ENCODE assay signal across 1 cellular context in the genomic region with DNA sequence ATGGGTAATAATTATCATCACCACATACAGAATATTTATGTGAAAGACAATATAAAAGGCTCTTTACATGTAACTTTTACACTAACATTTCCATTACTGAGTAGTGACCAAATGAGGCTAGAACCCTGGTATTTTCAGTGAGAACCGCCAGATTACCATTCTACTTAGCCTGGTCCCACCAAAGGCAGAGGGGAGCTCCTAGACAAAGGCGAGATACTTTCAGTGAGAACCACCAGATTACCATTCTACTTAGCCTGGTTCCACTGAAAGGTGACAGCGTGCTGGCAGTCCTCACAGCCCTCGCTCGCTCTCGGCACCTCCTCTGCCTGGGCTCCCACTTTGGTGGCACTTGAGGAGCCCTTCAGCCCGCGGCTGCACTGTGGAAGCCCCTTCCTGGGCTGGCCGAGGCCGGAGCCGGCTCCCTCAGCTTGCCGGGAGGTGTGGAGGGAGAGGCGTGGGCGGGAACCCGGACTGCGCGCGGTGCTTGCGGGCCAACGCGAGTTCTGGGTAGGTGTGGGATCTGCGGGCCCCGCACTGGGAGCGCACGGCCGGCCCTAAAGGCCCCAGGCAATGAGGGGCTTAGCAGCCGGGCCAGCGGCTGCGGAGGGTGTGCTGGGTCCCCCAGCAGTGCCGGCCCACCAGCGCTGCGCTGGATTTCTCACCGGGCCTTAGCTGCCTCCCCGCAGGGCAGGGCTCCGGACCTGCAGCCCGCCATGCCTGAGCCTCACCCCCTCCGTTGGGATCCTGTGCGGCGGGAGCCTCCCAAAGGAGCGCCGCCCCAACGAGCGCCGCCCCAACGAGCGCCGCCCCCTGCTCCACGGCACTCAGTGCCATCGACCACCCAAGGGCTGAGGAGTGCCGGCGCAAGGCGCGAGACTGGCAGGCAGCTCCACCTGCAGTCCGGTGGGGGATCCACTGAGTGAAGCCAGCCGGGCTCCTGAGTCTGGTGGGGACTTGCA.
A peak's percentile ranks its signal among the peaks of the same experiment; 100 is the strongest.
TF ChIP-seq lines count a peak whose summit lies in the region.

No MANE protein-coding gene starts in this region.

TF ChIP-seq in K562, 482 proteins besides CTCF, POLR2A, EP300 and RAD21 (continued from another document):
- TF ChIP-seq, protein P1, sequence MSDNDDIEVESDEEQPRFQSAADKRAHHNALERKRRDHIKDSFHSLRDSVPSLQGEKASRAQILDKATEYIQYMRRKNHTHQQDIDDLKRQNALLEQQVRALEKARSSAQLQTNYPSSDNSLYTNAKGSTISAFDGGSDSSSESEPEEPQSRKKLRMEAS (CRISPR knock-in tag; IDR thresholded peaks at IDR 0.05), result peak; percentile 58
- peak; percentile 29; the same call in 1 of the 2 replicates for TF ChIP-seq CTBP1 (IDR thresholded peaks at IDR 0.05; ENCODE audit: borderline replicate concordance)
- no peak for TF ChIP-seq ZNF3 (CRISPR knock-in tag; IDR thresholded peaks at IDR 0.05)
- no peak for TF ChIP-seq NR4A1 (CRISPR knock-in tag; IDR thresholded peaks at IDR 0.05)
- no peak for TF ChIP-seq NR4A1 (tag; IDR thresholded peaks at IDR 0.05)
- no peak for TF ChIP-seq SIN3B (IDR thresholded peaks at IDR 0.05; ENCODE audit: low read depth)
- no peak for TF ChIP-seq U2AF2 (optimal IDR thresholded peaks at IDR 0.05; ENCODE audit: low read depth, low read length)
- peak; percentile 46; the same call in 1 of the 2 replicates for TF ChIP-seq L3MBTL2 (IDR thresholded peaks at IDR 0.05)
- no peak for TF ChIP-seq HMG20A (CRISPR knock-in tag; conservative IDR thresholded peaks at IDR 0.05)
- TF ChIP-seq, protein P2, sequence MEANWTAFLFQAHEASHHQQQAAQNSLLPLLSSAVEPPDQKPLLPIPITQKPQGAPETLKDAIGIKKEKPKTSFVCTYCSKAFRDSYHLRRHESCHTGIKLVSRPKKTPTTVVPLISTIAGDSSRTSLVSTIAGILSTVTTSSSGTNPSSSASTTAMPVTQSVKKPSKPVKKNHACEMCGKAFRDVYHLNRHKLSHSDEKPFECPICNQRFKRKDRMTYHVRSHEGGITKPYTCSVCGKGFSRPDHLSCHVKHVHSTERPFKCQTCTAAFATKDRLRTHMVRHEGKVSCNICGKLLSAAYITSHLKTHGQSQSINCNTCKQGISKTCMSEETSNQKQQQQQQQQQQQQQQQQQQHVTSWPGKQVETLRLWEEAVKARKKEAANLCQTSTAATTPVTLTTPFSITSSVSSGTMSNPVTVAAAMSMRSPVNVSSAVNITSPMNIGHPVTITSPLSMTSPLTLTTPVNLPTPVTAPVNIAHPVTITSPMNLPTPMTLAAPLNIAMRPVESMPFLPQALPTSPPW (CRISPR knock-in tag; IDR thresholded peaks at IDR 0.05), result 0 out of 2 replicates have a peak, but pooled peaks have one; percentile 34
- 0 out of 2 replicates have a peak, but pooled peaks have one; percentile 7 for TF ChIP-seq MBD2 (IDR thresholded peaks at IDR 0.05; ENCODE audit: borderline replicate concordance, low read depth)
- TF ChIP-seq HDAC8 (tag; IDR thresholded peaks at IDR 0.05), result no peak
- TF ChIP-seq SUPT5H (IDR thresholded peaks at IDR 0.05), result 0 out of 2 replicates have a peak, but pooled peaks have one; percentile 33
- TF ChIP-seq ADNP (tag; IDR thresholded peaks at IDR 0.05), result no peak
- TF ChIP-seq ZNF263 (CRISPR knock-in tag; IDR thresholded peaks at IDR 0.05; ENCODE audit: borderline replicate concordance), result no peak
- TF ChIP-seq TBP (optimal IDR thresholded peaks at IDR 0.05; ENCODE audit: low read depth, low read length), result no peak
- no peak for TF ChIP-seq ARHGAP35 (IDR thresholded peaks at IDR 0.05; ENCODE audit: partially characterized antibody)
- no peak for TF ChIP-seq NFRKB (IDR thresholded peaks at IDR 0.05; ENCODE audit: low read depth)
- TF ChIP-seq FOXA1 (IDR thresholded peaks at IDR 0.05; ENCODE audit: borderline replicate concordance), result no peak
- no peak for TF ChIP-seq NEUROD1 (IDR thresholded peaks at IDR 0.05; ENCODE audit: borderline replicate concordance, low read depth, low read length, partially characterized antibody)
- TF ChIP-seq ZNF41 (CRISPR knock-in tag; conservative IDR thresholded peaks at IDR 0.05), result no peak
- TF ChIP-seq CXXC5 (CRISPR knock-in tag; IDR thresholded peaks at IDR 0.05), result peak; percentile 55
- TF ChIP-seq, protein P3, sequence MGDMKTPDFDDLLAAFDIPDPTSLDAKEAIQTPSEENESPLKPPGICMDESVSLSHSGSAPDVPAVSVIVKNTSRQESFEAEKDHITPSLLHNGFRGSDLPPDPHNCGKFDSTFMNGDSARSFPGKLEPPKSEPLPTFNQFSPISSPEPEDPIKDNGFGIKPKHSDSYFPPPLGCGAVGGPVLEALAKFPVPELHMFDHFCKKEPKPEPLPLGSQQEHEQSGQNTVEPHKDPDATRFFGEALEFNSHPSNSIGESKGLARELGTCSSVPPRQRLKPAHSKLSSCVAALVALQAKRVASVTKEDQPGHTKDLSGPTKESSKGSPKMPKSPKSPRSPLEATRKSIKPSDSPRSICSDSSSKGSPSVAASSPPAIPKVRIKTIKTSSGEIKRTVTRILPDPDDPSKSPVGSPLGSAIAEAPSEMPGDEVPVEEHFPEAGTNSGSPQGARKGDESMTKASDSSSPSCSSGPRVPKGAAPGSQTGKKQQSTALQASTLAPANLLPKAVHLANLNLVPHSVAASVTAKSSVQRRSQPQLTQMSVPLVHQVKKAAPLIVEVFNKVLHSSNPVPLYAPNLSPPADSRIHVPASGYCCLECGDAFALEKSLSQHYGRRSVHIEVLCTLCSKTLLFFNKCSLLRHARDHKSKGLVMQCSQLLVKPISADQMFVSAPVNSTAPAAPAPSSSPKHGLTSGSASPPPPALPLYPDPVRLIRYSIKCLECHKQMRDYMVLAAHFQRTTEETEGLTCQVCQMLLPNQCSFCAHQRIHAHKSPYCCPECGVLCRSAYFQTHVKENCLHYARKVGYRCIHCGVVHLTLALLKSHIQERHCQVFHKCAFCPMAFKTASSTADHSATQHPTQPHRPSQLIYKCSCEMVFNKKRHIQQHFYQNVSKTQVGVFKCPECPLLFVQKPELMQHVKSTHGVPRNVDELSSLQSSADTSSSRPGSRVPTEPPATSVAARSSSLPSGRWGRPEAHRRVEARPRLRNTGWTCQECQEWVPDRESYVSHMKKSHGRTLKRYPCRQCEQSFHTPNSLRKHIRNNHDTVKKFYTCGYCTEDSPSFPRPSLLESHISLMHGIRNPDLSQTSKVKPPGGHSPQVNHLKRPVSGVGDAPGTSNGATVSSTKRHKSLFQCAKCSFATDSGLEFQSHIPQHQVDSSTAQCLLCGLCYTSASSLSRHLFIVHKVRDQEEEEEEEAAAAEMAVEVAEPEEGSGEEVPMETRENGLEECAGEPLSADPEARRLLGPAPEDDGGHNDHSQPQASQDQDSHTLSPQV (IDR thresholded peaks at IDR 0.05), result no peak
- no peak for TF ChIP-seq SP1 (CRISPR knock-in tag; IDR thresholded peaks at IDR 0.05)
- TF ChIP-seq ESRRA (IDR thresholded peaks at IDR 0.05; ENCODE audit: borderline replicate concordance, low read depth), result no peak
- TF ChIP-seq, protein P4, sequence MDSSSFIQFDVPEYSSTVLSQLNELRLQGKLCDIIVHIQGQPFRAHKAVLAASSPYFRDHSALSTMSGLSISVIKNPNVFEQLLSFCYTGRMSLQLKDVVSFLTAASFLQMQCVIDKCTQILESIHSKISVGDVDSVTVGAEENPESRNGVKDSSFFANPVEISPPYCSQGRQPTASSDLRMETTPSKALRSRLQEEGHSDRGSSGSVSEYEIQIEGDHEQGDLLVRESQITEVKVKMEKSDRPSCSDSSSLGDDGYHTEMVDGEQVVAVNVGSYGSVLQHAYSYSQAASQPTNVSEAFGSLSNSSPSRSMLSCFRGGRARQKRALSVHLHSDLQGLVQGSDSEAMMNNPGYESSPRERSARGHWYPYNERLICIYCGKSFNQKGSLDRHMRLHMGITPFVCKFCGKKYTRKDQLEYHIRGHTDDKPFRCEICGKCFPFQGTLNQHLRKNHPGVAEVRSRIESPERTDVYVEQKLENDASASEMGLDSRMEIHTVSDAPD (CRISPR knock-in tag; IDR thresholded peaks at IDR 0.05), result no peak
- TF ChIP-seq ZNF140 (CRISPR knock-in tag; IDR thresholded peaks at IDR 0.05), result no peak
- no peak for TF ChIP-seq NFIC (IDR thresholded peaks at IDR 0.05)
- no peak for TF ChIP-seq MAFF (IDR thresholded peaks at IDR 0.05; ENCODE audit: low read length)
- TF ChIP-seq ZNF444 (CRISPR knock-in tag; IDR thresholded peaks at IDR 0.05), result no peak
- TF ChIP-seq RFX1 (IDR thresholded peaks at IDR 0.05), result no peak
- no peak for TF ChIP-seq TARDBP (IDR thresholded peaks at IDR 0.05)
- no peak for TF ChIP-seq BHLHE40 (IDR thresholded peaks at IDR 0.05; ENCODE audit: low read length)
- no peak for TF ChIP-seq MEF2A (IDR thresholded peaks at IDR 0.05; ENCODE audit: control insufficient read depth, low read depth, low read length)
- TF ChIP-seq LCOR (CRISPR knock-in tag; IDR thresholded peaks at IDR 0.05), result 0 out of 2 replicates have a peak, but pooled peaks have one; percentile 28
- peak; percentile 80 for TF ChIP-seq ZFX (CRISPR knock-in tag; IDR thresholded peaks at IDR 0.05)
- no peak for TF ChIP-seq PCBP2 (IDR thresholded peaks at IDR 0.05; ENCODE audit: low read depth, low read length, poor library complexity, severe bottlenecking)
- TF ChIP-seq BRD9 (IDR thresholded peaks at IDR 0.05; ENCODE audit: low read depth, partially characterized antibody), result no peak
- TF ChIP-seq, protein P5, sequence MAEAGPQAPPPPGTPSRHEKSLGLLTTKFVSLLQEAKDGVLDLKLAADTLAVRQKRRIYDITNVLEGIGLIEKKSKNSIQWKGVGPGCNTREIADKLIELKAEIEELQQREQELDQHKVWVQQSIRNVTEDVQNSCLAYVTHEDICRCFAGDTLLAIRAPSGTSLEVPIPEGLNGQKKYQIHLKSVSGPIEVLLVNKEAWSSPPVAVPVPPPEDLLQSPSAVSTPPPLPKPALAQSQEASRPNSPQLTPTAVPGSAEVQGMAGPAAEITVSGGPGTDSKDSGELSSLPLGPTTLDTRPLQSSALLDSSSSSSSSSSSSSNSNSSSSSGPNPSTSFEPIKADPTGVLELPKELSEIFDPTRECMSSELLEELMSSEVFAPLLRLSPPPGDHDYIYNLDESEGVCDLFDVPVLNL (CRISPR knock-in tag; IDR thresholded peaks at IDR 0.05; ENCODE audit: low read depth), result no peak
- no peak for TF ChIP-seq ZNF134 (CRISPR knock-in tag; conservative IDR thresholded peaks at IDR 0.05)
- no peak for TF ChIP-seq GTF2E2 (tag; IDR thresholded peaks at IDR 0.05)
- peak; percentile 28; the same call in 1 of the 2 replicates for TF ChIP-seq RB1 (IDR thresholded peaks at IDR 0.05; ENCODE audit: low read depth)
- no peak for TF ChIP-seq ETS2 (tag; IDR thresholded peaks at IDR 0.05; ENCODE audit: borderline replicate concordance, poor library complexity, severe bottlenecking)
- no peak for TF ChIP-seq ZNF699 (CRISPR knock-in tag; IDR thresholded peaks at IDR 0.05; ENCODE audit: insufficient replicate concordance)
- no peak for TF ChIP-seq HDAC6 (IDR thresholded peaks at IDR 0.05; ENCODE audit: low read depth, low read length)
- no peak for TF ChIP-seq CBFA2T3 (IDR thresholded peaks at IDR 0.05)
- peak; percentile 48; the same call in 1 of the 2 replicates for TF ChIP-seq ZBTB7A (IDR thresholded peaks at IDR 0.05; ENCODE audit: borderline replicate concordance, control insufficient read depth, low read depth, low read length)
- TF ChIP-seq TEAD4 (IDR thresholded peaks at IDR 0.05; ENCODE audit: low read length), result no peak
- TF ChIP-seq TEAD4 (CRISPR knock-in tag; IDR thresholded peaks at IDR 0.05; ENCODE audit: borderline replicate concordance), result no peak
- TF ChIP-seq, protein P6, sequence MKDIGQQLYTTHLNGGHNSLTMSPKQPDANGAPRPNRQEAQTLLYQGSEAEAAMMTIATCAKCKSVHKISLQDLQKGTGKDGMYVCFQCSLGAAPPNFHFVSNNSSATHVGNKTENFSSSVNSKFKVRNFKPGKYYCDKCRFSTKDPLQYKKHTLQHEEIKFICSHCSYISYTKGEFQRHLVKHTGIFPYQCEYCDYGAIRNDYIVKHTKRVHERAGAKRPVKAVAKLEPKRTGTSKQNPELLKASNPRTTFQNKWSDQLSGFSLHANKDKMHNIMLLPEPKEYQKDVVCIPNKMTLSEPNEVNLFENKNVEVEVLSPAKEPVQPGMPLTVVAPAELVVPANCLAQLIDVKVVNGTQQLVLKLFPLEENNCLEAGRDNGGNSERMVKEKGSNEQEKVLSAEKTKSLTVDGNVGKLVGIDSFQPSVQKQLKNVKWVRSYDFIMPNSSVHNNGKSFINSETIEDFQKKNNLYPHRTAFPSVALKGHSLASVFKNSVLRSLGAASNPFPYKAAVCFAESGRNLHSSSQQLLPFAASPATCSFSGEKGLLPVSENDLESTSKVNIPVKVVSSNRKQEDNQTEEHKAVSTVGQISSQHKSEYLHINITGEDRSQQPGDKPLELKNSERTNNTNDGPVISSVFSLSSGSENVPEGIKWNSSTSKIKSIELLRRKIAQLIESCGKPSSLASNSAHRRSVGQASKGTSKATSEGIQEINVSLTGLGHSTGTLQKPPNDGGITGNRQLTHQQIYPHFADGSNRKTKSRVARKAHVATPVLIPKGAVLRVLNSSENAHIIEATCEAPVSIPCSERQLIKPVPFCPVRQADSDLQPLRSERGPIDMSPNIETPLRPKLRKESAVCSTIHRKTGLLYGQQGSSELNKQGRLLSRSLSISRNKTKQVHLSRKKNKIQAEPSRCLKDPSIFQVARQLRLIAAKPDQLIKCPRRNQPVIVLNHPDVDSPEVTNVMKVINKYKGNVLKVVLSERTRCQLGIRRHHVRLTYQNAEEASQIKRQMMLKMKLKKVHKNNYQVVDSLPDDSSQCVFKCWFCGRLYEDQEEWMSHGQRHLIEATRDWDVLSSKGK (CRISPR knock-in tag; IDR thresholded peaks at IDR 0.05), result no peak
- no peak for TF ChIP-seq ZSCAN29 (IDR thresholded peaks at IDR 0.05)
- no peak for TF ChIP-seq ZNF282 (CRISPR knock-in tag; IDR thresholded peaks at IDR 0.05)
- TF ChIP-seq, protein P7, sequence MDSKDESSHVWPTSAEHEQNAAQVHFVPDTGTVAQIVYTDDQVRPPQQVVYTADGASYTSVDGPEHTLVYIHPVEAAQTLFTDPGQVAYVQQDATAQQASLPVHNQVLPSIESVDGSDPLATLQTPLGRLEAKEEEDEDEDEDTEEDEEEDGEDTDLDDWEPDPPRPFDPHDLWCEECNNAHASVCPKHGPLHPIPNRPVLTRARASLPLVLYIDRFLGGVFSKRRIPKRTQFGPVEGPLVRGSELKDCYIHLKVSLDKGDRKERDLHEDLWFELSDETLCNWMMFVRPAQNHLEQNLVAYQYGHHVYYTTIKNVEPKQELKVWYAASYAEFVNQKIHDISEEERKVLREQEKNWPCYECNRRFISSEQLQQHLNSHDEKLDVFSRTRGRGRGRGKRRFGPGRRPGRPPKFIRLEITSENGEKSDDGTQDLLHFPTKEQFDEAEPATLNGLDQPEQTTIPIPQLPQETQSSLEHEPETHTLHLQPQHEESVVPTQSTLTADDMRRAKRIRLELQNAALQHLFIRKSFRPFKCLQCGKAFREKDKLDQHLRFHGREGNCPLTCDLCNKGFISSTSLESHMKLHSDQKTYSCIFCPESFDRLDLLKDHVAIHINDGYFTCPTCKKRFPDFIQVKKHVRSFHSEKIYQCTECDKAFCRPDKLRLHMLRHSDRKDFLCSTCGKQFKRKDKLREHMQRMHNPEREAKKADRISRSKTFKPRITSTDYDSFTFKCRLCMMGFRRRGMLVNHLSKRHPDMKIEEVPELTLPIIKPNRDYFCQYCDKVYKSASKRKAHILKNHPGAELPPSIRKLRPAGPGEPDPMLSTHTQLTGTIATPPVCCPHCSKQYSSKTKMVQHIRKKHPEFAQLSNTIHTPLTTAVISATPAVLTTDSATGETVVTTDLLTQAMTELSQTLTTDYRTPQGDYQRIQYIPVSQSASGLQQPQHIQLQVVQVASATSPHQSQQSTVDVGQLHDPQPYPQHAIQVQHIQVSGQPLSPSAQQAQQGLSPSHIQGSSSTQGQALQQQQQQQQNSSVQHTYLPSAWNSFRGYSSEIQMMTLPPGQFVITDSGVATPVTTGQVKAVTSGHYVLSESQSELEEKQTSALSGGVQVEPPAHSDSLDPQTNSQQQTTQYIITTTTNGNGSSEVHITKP (IDR thresholded peaks at IDR 0.05; ENCODE audit: partially characterized antibody), result peak; percentile 78
- TF ChIP-seq ZNF12 (CRISPR knock-in tag; IDR thresholded peaks at IDR 0.05), result no peak
